Comparison of ENCODE assay signal across 8 cellular contexts in the genomic region with DNA sequence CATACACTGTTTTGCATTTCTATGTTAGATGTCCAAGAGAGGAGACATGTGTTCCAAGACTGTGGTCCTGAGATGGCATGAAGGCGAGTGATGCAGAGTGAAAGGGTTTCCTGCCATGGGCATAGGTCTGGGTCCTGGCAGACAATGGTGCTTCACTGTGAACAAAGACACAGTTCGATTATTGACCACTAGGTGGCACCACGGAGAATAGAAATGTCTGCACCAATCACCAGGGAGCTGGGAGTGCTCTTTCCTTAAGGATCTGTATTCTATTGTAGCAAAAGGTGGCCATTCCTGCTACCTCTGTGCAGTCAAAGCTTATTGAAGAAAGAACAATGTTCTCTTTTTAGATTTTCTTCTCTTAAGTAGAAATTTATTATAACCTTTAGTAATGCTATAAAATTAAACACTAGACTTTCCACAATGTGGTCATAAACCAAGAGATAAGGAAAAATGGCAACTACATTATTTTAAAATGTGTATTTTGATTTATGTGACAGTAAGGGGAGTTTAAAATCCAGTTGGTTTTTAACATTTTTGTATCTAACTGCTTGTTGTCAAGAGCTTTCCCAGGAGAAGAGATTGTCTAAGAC.
DNase-seq lines count a peak whose midpoint lies in the region; ATAC-seq and TF ChIP-seq lines count a peak whose summit lies in the region.

No MANE protein-coding gene starts in this region.

- in situ Hi-C loops in SK-MEL-5 (cut with HindIII; ENCODE audit: low pct_unique_long_range_greater_than_20kb, low sequenced_read_pairs), result no loop called here

- TF ChIP-seq CTCF in fibroblast of villous mesenchyme (IDR thresholded peaks at IDR 0.05; ENCODE audit: insufficient read depth, low read depth, low read length), result peak; percentile 23

- H3K4me3 ChIP-seq in Jurkat, Clone E6-1 (ENCODE audit: low read length), result no peak overlapping the region
- H3K4me3 ChIP-seq in fibroblast of villous mesenchyme (ENCODE audit: low read depth, low read length), result no peak overlapping the region

- ATAC-seq in sciatic nerve (peak; percentile 68), HG03159 (IDR thresholded peaks at IDR 0.05; ENCODE audit: unreplicated experiment) (no peak)

- intact Hi-C loops in sciatic nerve (cut with DNase I), result no loop called here

- peak; percentile 52 for DNase-seq in stimulated activated CD4-positive, alpha-beta T cell treated with anti-CD3 and anti-CD28 coated beads, Interleukin-15, amount 100 ng/mL, for 24 hours
- DNase-seq in stimulated activated CD4-positive, alpha-beta T cell treated with anti-CD3 and anti-CD28 coated beads, Interleukin-4, amount 100 ng/mL, for 1 hour, result no peak
- peak; percentile 54 for DNase-seq in Jurkat, Clone E6-1 (ENCODE audit: low read depth, low spot score)
- peak; percentile 87 for DNase-seq in SK-MEL-5 (ENCODE audit: low read depth, low spot score)
- no peak for DNase-seq in fibroblast of villous mesenchyme (ENCODE audit: low read depth)
- no peak for DNase-seq in sciatic nerve (ENCODE audit: low spot score)
- no peak for DNase-seq in activated CD4-positive, CD25-positive, alpha-beta regulatory T cell (lab: John Stamatoyannopoulos, UW)

Comparison
In these comparisons a context has a peak if more than half of its experiments do, and no peak if none do; other contexts are left out.
1. DNase-seq: peak in stimulated activated CD4-positive, alpha-beta T cell treated with anti-CD3 and anti-CD28 coated beads, Interleukin-15, amount 100 ng/mL, for 24 hours (single experiment), Jurkat, Clone E6-1 (single experiment) and SK-MEL-5 (single experiment); none in stimulated activated CD4-positive, alpha-beta T cell treated with anti-CD3 and anti-CD28 coated beads, Interleukin-4, amount 100 ng/mL, for 1 hour (single experiment), fibroblast of villous mesenchyme (single experiment), sciatic nerve (single experiment) and activated CD4-positive, CD25-positive, alpha-beta regulatory T cell (0 of 4).